12 cellular contexts compared by ENCODE assay signal in the genomic region with DNA sequence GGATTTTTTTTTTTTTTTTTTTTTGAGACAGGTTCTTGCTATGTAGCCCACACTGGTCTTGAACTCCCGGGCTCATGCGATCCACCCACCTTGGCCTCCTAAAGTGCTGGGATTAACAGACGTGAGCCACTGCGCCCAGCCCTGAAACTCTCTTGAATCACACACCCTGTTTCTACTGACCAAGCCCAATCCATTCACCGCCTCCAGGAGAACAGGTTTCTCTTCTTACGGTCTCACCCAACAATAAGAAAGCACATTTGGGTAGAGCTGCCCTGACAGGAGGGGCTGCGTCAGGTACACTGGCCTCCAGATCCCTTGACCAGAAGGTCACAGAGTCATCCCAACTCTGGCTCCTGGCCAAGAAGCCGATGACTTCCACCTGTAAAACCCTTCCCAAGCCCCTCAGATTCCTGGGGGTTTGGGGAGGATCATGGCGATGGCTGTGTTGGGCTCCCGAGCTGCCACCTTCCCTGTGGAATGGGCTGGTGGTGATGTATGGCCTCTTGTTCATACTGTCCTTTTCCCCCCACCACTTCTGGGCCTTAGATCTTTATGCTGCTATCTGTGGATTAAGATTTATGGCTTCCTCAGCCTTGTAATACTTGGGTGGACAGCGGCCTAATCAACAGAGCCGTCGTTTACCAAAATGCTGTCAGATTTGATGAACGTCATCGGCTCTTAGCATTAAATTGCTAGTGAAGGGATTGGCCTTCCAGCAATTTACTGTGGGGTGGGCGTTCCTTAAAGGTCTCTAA.
DNase-seq lines count a peak whose midpoint lies in the region; ATAC-seq, FAIRE-seq and TF ChIP-seq lines count a peak whose summit lies in the region.
"Had no signal": no experiment of that assay in that cellular context is flagged by ENCODE, and none has a peak within 500 bp of the region (broad histone marks: within the 10 kb centered on the region; RNA-seq: fewer than 3 reads in every experiment).

No MANE protein-coding gene starts in this region.

- no peak for FAIRE-seq in bronchial epithelial cell (lab: Jason Lieb, UNC)

- H3K4me3 ChIP-seq in bronchial epithelial cell (ENCODE audit: low read depth, low read length) = no peak overlapping the region
- H3K4me3 ChIP-seq in skin epidermis = no peak overlapping the region
- H3K4me3 ChIP-seq in SK-N-SH (ENCODE audit: low read depth in 2 of 2, low read length in 1 of 2) = no peak overlapping the region

- DNase-seq in HPDE6-E6E7 (ENCODE audit: extremely low spot score) (peak; percentile 40), bronchial epithelial cell (ENCODE audit: low read depth) (peak; percentile 47), left colon (peak; percentile 30 to 44), EL (no peak), SK-N-SH (no peak)
- no peak for DNase-seq in activated CD8-positive, alpha-beta T cell treated with anti-CD3 and anti-CD28 coated beads, Interleukin-2, amount 10 ng/mL, durations not matched to agents 7 days and 5 days
- DNase-seq: NCI-H187, SIG-M5 had no signal

- H3K9ac ChIP-seq in SK-N-SH = no peak overlapping the region

- H3K9me2 ChIP-seq in SK-N-SH = no peaks in the 10 kb centered on the region

- H3K36me3 ChIP-seq in bronchial epithelial cell (ENCODE audit: control insufficient read depth, insufficient read depth, low read length) = no peaks in the 10 kb centered on the region
- peaks cover 0 to 6% of the 10 kb centered on the region in 2 experiments for H3K36me3 ChIP-seq in SK-N-SH (replicated peaks in 1 of 2; ENCODE audit: control insufficient read depth in 1 of 2, insufficient read depth in 2 of 2, low read length in 1 of 2)

- CTCF ChIA-PET in activated CD8-positive, alpha-beta T cell treated with anti-CD3 and anti-CD28 coated beads, Interleukin-2, amount 10 ng/mL, durations not matched to agents 7 days and 5 days (lab: Charles Lee) = interaction anchor here (1.0 to 1.4 kb wide), 7 partner anchors 8 to 433 kb away, joined by 3 to 9 read pairs (median 3); no protein-coding TSS in a partner anchor
- CTCF ChIA-PET in SK-N-SH (lab: Yijun Ruan, JAX) = interaction anchor here (0.6 to 3.0 kb wide), 53 partner anchors 10 to 451 kb away, joined by 3 to 47 read pairs (median 5); no protein-coding TSS in a partner anchor

- no peak overlapping the region for H3K4me3 Mint-ChIP-seq in activated CD8-positive, alpha-beta T cell treated with anti-CD3 and anti-CD28 coated beads, Interleukin-2, amount 10 ng/mL, durations not matched to agents 7 days and 5 days
- H3K4me3 Mint-ChIP-seq: CD4-positive, CD25-positive, alpha-beta regulatory T cell; HFFc6 had no signal

- no peak overlapping the region for H2AFZ ChIP-seq in SK-N-SH (ENCODE audit: low read depth)

- no peaks in the 10 kb centered on the region for H3K27me3 ChIP-seq in bronchial epithelial cell (ENCODE audit: control insufficient read depth, insufficient read depth, low read length)
- H3K27me3 ChIP-seq in SK-N-SH (ENCODE audit: insufficient read depth) = no peaks in the 10 kb centered on the region

- no peaks in the 10 kb centered on the region for H3K9me3 Mint-ChIP-seq in activated CD8-positive, alpha-beta T cell treated with anti-CD3 and anti-CD28 coated beads, Interleukin-2, amount 10 ng/mL, durations not matched to agents 7 days and 5 days (ENCODE audit: insufficient read depth)
- H3K9me3 Mint-ChIP-seq: HFFc6 had no signal

- TF ChIP-seq CTCF in bronchial epithelial cell (IDR thresholded peaks at IDR 0.05; ENCODE audit: insufficient read depth, low read length, severe bottlenecking) (no peak), SK-N-SH (IDR thresholded peaks at IDR 0.05) (no peak)

- peaks cover 2% of the 10 kb centered on the region for H3K36me3 Mint-ChIP-seq in activated CD8-positive, alpha-beta T cell treated with anti-CD3 and anti-CD28 coated beads, Interleukin-2, amount 10 ng/mL, durations not matched to agents 7 days and 5 days (ENCODE audit: low read depth)

- no peak for TF ChIP-seq RAD21 in SK-N-SH (IDR thresholded peaks at IDR 0.05; ENCODE audit: low read length)

- H3K4me1 ChIP-seq in SK-N-SH (ENCODE audit: control insufficient read depth in 1 of 2, insufficient read depth in 2 of 2, low read depth in 1 of 2, low read length in 1 of 2) = peaks cover 0 to 9% of the 10 kb centered on the region in 2 experiments; a peak in 1 of 4 replicates

- peak; percentile 86 for ATAC-seq in left colon
- ATAC-seq in HG03378 (IDR thresholded peaks at IDR 0.05; ENCODE audit: unreplicated experiment) = no peak
- no peak for ATAC-seq in activated CD8-positive, alpha-beta T cell treated with anti-CD3 and anti-CD28 coated beads, Interleukin-2, amount 10 ng/mL, durations not matched to agents 7 days and 5 days

- 89% methylated on average over 15 of the region's 16 CpGs for WGBS in SK-N-SH (ENCODE audit: low lambda C conversion rate)

- H3K79me2 ChIP-seq in SK-N-SH (ENCODE audit: insufficient read depth) = no peaks in the 10 kb centered on the region

- H3K9me3 ChIP-seq in SK-N-SH = no peaks in the 10 kb centered on the region

- no peak overlapping the region for H3K27ac Mint-ChIP-seq in activated CD8-positive, alpha-beta T cell treated with anti-CD3 and anti-CD28 coated beads, Interleukin-2, amount 10 ng/mL, durations not matched to agents 7 days and 5 days
- H3K27ac Mint-ChIP-seq: CD4-positive, CD25-positive, alpha-beta regulatory T cell; HFFc6 had no signal

- peaks cover 7% of the 10 kb centered on the region for H3K4me1 Mint-ChIP-seq in activated CD8-positive, alpha-beta T cell treated with anti-CD3 and anti-CD28 coated beads, Interleukin-2, amount 10 ng/mL, durations not matched to agents 7 days and 5 days (ENCODE audit: low read depth)
- H3K4me1 Mint-ChIP-seq: CD4-positive, CD25-positive, alpha-beta regulatory T cell had no signal

- no peak for TF ChIP-seq EP300 in SK-N-SH (IDR thresholded peaks at IDR 0.05; ENCODE audit: borderline replicate concordance in 1 of 2, low read depth in 1 of 2, low read length in 1 of 2)

- H3K27ac ChIP-seq in skin epidermis (peak overlapping the region in 18 of 21 experiments; percentile 3 to 84 (median 70)), SK-N-SH (ENCODE audit: low read depth in 2 of 2, low read length in 1 of 2) (no peak overlapping the region)

- intact Hi-C loops in left colon (cut with DNase I, micrococcal nuclease) = no loop called here

- H3K4me2 ChIP-seq in SK-N-SH = no peak overlapping the region

- H4K20me1 ChIP-seq in SK-N-SH (ENCODE audit: insufficient read depth) = no peaks in the 10 kb centered on the region

- no peaks in the 10 kb centered on the region for H3K27me3 Mint-ChIP-seq in activated CD8-positive, alpha-beta T cell treated with anti-CD3 and anti-CD28 coated beads, Interleukin-2, amount 10 ng/mL, durations not matched to agents 7 days and 5 days (ENCODE audit: low read depth)
- H3K27me3 Mint-ChIP-seq: CD4-positive, CD25-positive, alpha-beta regulatory T cell had no signal

- POLR2A ChIA-PET in activated CD8-positive, alpha-beta T cell treated with anti-CD3 and anti-CD28 coated beads, Interleukin-2, amount 10 ng/mL, durations not matched to agents 7 days and 5 days (lab: Charles Lee) = no interaction called here
- POLR2A ChIA-PET in SK-N-SH (lab: Yijun Ruan, JAX) = interaction anchor here (0.5 kb wide), 1 partner anchor 169 kb away, joined by 3 read pairs; no protein-coding TSS in a partner anchor

- H3F3A ChIP-seq in SK-N-SH (replicated peaks; ENCODE audit: insufficient read depth) = no peaks in the 10 kb centered on the region

TF ChIP-seq in SK-N-SH, 30 proteins besides CTCF, POLR2A, EP300 and RAD21:
- TF ChIP-seq FOXM1 (IDR thresholded peaks at IDR 0.05; ENCODE audit: low read depth) (no peak), TAF1 (IDR thresholded peaks at IDR 0.05; ENCODE audit: borderline replicate concordance, low read depth, low read length) (no peak)
- TF ChIP-seq, protein P1, sequence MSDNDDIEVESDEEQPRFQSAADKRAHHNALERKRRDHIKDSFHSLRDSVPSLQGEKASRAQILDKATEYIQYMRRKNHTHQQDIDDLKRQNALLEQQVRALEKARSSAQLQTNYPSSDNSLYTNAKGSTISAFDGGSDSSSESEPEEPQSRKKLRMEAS (IDR thresholded peaks at IDR 0.05; ENCODE audit: low read depth) = no peak
- TF ChIP-seq, protein P2, sequence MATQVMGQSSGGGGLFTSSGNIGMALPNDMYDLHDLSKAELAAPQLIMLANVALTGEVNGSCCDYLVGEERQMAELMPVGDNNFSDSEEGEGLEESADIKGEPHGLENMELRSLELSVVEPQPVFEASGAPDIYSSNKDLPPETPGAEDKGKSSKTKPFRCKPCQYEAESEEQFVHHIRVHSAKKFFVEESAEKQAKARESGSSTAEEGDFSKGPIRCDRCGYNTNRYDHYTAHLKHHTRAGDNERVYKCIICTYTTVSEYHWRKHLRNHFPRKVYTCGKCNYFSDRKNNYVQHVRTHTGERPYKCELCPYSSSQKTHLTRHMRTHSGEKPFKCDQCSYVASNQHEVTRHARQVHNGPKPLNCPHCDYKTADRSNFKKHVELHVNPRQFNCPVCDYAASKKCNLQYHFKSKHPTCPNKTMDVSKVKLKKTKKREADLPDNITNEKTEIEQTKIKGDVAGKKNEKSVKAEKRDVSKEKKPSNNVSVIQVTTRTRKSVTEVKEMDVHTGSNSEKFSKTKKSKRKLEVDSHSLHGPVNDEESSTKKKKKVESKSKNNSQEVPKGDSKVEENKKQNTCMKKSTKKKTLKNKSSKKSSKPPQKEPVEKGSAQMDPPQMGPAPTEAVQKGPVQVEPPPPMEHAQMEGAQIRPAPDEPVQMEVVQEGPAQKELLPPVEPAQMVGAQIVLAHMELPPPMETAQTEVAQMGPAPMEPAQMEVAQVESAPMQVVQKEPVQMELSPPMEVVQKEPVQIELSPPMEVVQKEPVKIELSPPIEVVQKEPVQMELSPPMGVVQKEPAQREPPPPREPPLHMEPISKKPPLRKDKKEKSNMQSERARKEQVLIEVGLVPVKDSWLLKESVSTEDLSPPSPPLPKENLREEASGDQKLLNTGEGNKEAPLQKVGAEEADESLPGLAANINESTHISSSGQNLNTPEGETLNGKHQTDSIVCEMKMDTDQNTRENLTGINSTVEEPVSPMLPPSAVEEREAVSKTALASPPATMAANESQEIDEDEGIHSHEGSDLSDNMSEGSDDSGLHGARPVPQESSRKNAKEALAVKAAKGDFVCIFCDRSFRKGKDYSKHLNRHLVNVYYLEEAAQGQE (IDR thresholded peaks at IDR 0.05; ENCODE audit: low read depth, low read length) = no peak
- TF ChIP-seq, protein P3, sequence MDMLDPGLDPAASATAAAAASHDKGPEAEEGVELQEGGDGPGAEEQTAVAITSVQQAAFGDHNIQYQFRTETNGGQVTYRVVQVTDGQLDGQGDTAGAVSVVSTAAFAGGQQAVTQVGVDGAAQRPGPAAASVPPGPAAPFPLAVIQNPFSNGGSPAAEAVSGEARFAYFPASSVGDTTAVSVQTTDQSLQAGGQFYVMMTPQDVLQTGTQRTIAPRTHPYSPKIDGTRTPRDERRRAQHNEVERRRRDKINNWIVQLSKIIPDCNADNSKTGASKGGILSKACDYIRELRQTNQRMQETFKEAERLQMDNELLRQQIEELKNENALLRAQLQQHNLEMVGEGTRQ (IDR thresholded peaks at IDR 0.05; ENCODE audit: borderline replicate concordance, low read depth, low read length) = no peak

Comparison
In these comparisons a context has a peak if more than half of its experiments do, and no peak if none do; other contexts are left out.
1. DNase-seq: peak in HPDE6-E6E7 (single experiment), bronchial epithelial cell (single experiment) and left colon (2 of 2); none in activated CD8-positive, alpha-beta T cell treated with anti-CD3 and anti-CD28 coated beads, Interleukin-2, amount 10 ng/mL, durations not matched to agents 7 days and 5 days (single experiment), EL (single experiment) and SK-N-SH (single experiment).
2. H3K27ac ChIP-seq: peak in skin epidermis (18 of 21); none in SK-N-SH (0 of 2).